In the genomic region with DNA sequence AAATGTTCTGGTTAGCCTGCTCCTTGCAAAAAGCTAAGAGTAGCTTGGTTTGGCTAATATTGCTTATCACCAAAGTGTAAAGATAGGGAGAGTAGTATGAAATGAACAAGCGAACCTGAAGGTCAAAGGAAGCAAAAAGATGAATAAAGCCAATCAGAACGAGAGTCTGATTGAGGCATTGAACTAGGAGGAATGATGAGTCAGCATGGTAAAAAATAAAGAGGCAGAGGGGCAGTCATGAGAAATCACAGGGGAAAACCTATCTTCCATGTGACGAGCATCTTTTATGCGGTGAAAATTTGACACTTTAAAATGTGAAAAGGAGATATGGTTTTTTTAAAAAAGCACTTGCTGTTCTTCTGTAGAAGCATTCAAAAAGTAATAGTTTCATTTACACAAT, we compare ENCODE assay signal across 2 cellular contexts.
A peak's percentile ranks its signal among the peaks of the same experiment; 100 is the strongest.
TF ChIP-seq lines count a peak whose summit lies in the region.

No MANE protein-coding gene starts in this region.

TF ChIP-seq in HepG2, 621 proteins besides CTCF, POLR2A, EP300 and RAD21:
- TF ChIP-seq ZNF34 (CRISPR knock-in tag; IDR thresholded peaks at IDR 0.05; ENCODE audit: borderline replicate concordance) (no peak), MAFF (IDR thresholded peaks at IDR 0.05; ENCODE audit: low read depth, low read length) (peak; percentile 81), ZSCAN21 (CRISPR knock-in tag; IDR thresholded peaks at IDR 0.05; ENCODE audit: borderline replicate concordance) (no peak), MAFK (conservative IDR thresholded peaks at IDR 0.05 in 1 of 2, IDR thresholded peaks at IDR 0.05 in 1 of 2; ENCODE audit: low read length in 2 of 2) (peak; percentile 67 to 91; a peak in 3 of 4 replicates), JUN (CRISPR knock-in tag; IDR thresholded peaks at IDR 0.05) (no peak), GLI4 (CRISPR knock-in tag; IDR thresholded peaks at IDR 0.05; ENCODE audit: borderline replicate concordance) (no peak)

TF ChIP-seq in H1, 55 proteins besides CTCF, POLR2A, EP300 and RAD21:
- TF ChIP-seq MAFK (IDR thresholded peaks at IDR 0.05; ENCODE audit: low read depth, low read length) (peak; percentile 41; the same call in 1 of the 2 replicates), EGR1 (IDR thresholded peaks at IDR 0.05; ENCODE audit: borderline replicate concordance, low read depth, low read length) (no peak), TAF7 (optimal IDR thresholded peaks at IDR 0.05; ENCODE audit: borderline replicate concordance, low read depth, low read length) (no peak), BRCA1 (IDR thresholded peaks at IDR 0.05; ENCODE audit: low read depth, low read length) (no peak), JUN (IDR thresholded peaks at IDR 0.05; ENCODE audit: low read depth, low read length) (no peak)
